Comparison of ENCODE assay signal across 1 cellular context in the genomic region with DNA sequence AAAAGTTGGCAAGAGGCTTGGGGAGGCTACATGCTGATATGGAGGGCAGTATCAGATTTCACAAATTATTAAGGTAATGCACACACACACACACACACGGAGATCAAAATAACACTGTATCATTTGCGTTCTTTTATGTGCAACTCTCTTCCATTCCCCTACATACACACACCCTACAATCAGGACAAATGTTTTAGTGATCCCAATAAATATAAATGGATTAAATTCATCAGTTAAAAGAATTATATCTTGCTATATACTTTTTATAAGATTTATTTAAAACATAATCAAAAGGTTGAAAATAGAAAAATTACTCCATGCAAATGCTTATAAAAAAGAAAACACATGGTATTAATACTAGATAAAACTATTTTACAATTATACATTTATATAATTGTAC.
TF ChIP-seq lines count a peak whose summit lies in the region.

No MANE protein-coding gene starts in this region.

TF ChIP-seq in K562, 482 proteins besides CTCF, POLR2A, EP300 and RAD21 (continued from another document):
- TF ChIP-seq, protein P1, sequence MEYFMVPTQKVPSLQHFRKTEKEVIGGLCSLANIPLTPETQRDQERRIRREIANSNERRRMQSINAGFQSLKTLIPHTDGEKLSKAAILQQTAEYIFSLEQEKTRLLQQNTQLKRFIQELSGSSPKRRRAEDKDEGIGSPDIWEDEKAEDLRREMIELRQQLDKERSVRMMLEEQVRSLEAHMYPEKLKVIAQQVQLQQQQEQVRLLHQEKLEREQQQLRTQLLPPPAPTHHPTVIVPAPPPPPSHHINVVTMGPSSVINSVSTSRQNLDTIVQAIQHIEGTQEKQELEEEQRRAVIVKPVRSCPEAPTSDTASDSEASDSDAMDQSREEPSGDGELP (CRISPR knock-in tag; IDR thresholded peaks at IDR 0.05; ENCODE audit: borderline replicate concordance) = no peak
